15 cellular contexts compared by ENCODE assay signal in genomic region chrX:67692246-67692645, GRCh38.
A peak's percentile ranks its signal among the peaks of the same experiment; 100 is the strongest.
DNase-seq lines count a peak whose midpoint lies in the region; ATAC-seq and TF ChIP-seq lines count a peak whose summit lies in the region.
"Had no signal": no experiment of that assay in that cellular context is flagged by ENCODE, and none has a peak within 500 bp of the region (broad histone marks: within the 10 kb centered on the region; RNA-seq: fewer than 3 reads in every experiment).

No MANE protein-coding gene starts in this region.

- peaks cover 2% of the 10 kb centered on the region; the same call in 1 of the 3 replicates for H3K9me3 Mint-ChIP-seq in GM23338

- no peaks in the 10 kb centered on the region for H3K9me3 ChIP-seq in AG04450 (ENCODE audit: control insufficient read depth, insufficient read depth, low read length)
- H3K9me3 ChIP-seq: colonic mucosa had no signal

- no peaks in the 10 kb centered on the region for H3K27me3 ChIP-seq in AG04450 (ENCODE audit: control insufficient read depth, insufficient read depth, low read length)
- no peaks in the 10 kb centered on the region for H3K27me3 ChIP-seq in KMS-11 (ENCODE audit: insufficient read depth, low read depth)
- peaks cover 0 to 83% (median 20%) of the 10 kb centered on the region in 45 donors for H3K27me3 ChIP-seq in dorsolateral prefrontal cortex
- H3K27me3 ChIP-seq in GM23338 (ENCODE audit: insufficient read depth) = no peaks in the 10 kb centered on the region
- H3K27me3 ChIP-seq: colonic mucosa had no signal

- H3K27ac Mint-ChIP-seq in GM23338 = no peak overlapping the region
- H3K27ac Mint-ChIP-seq: activated naive CD8-positive, alpha-beta T cell had no signal

- DNase-seq in AG04450 (ENCODE audit: low read depth, low spot score) (peak; percentile 7), fibroblast of mammary gland (ENCODE audit: low read depth) (peak; percentile 60), dorsolateral prefrontal cortex (no peak), ecto neural progenitor cell (ENCODE audit: low spot score) (no peak), GM23338 (ENCODE audit: low spot score) (no peak)
- no peak for DNase-seq in stimulated activated CD4-positive, alpha-beta T cell treated with anti-CD3 and anti-CD28 coated beads, Interleukin-4, amount 100 ng/mL, for 24 hours
- DNase-seq: colonic mucosa; foreskin melanocyte; NCI-H2171; posterior cingulate gyrus; stimulated activated CD4-positive, alpha-beta T cell treated with anti-CD3 and anti-CD28 coated beads, Interleukin-1b, Interleukin-23, amount 100 ng/mL, for 48 hours had no signal

- peak overlapping the region; percentile 41; the same call in 1 of the 2 replicates for H3K9ac ChIP-seq in KMS-11

- POLR2A ChIA-PET in AG04450 (lab: Yijun Ruan, JAX) = no interaction called here

- H3K36me3 Mint-ChIP-seq in GM23338 (ENCODE audit: low read depth) = peaks cover 14% of the 10 kb centered on the region; the same call in 2 of the 3 replicates
- H3K36me3 Mint-ChIP-seq: activated naive CD8-positive, alpha-beta T cell had no signal

- CTCF ChIA-PET in AG04450 (lab: Charles Lee) = no interaction called here

- peaks cover 5% of the 10 kb centered on the region; the same call in 1 of the 3 replicates for H3K4me1 Mint-ChIP-seq in GM23338

- ATAC-seq in GM18907 (IDR thresholded peaks at IDR 0.05; ENCODE audit: unreplicated experiment) (peak; percentile 77), GM23338 (no peak)

- H3K79me2 ChIP-seq in KMS-11 (ENCODE audit: insufficient read depth, low read depth) (no peaks in the 10 kb centered on the region), GM23338 (replicated peaks; ENCODE audit: insufficient read depth) (no peaks in the 10 kb centered on the region)

- peak overlapping the region; percentile 65 for H3K27ac ChIP-seq in AG04450 (ENCODE audit: low read depth, low read length)
- peak overlapping the region; percentile 90 for H3K27ac ChIP-seq in KMS-11
- H3K27ac ChIP-seq in dorsolateral prefrontal cortex = no peak overlapping the region
- no peak overlapping the region for H3K27ac ChIP-seq in GM23338 (ENCODE audit: low read depth)
- H3K27ac ChIP-seq: C4-2B, colonic mucosa had no signal

- no peak overlapping the region for H3K4me3 Mint-ChIP-seq in GM23338
- H3K4me3 Mint-ChIP-seq: activated naive CD8-positive, alpha-beta T cell had no signal

- TF ChIP-seq CTCF in AG04450 (IDR thresholded peaks at IDR 0.05; ENCODE audit: low read depth, low read length) (no peak), KMS-11 (conservative IDR thresholded peaks at IDR 0.05; ENCODE audit: low read depth, low read length) (no peak), fibroblast of mammary gland (conservative IDR thresholded peaks at IDR 0.05; ENCODE audit: control insufficient read depth, insufficient read depth, low read depth, low read length) (no peak), dorsolateral prefrontal cortex (IDR thresholded peaks at IDR 0.05 in 54 of 56, conservative IDR thresholded peaks at IDR 0.05 in 2 of 56; ENCODE audit: low read depth in 1 of 56, partially characterized antibody in 56 of 56) (no peak), GM23338 (conservative IDR thresholded peaks at IDR 0.05; ENCODE audit: low read depth in 2 of 2) (no peak)

- H3K4me1 ChIP-seq in KMS-11 (ENCODE audit: low read depth, poor library complexity, severe bottlenecking) = peaks cover 81% of the 10 kb centered on the region
- H3K4me1 ChIP-seq in GM23338 (ENCODE audit: insufficient read depth) = no peaks in the 10 kb centered on the region
- H3K4me1 ChIP-seq: colonic mucosa had no signal

- no peaks in the 10 kb centered on the region for H3F3A ChIP-seq in GM23338 (replicated peaks; ENCODE audit: low read depth)

- intact Hi-C loops in dorsolateral prefrontal cortex (cut with DNase I) = no loop called here

- H3K4me2 ChIP-seq in KMS-11 (peak overlapping the region; percentile 60), GM23338 (no peak overlapping the region)

- H3K27me3 Mint-ChIP-seq in GM23338 (ENCODE audit: insufficient read depth, low read depth, poor library complexity) = peaks cover 1% of the 10 kb centered on the region
- H3K27me3 Mint-ChIP-seq: activated naive CD8-positive, alpha-beta T cell had no signal

- peak overlapping the region; percentile 71 for H2AFZ ChIP-seq in KMS-11 (ENCODE audit: low read depth)
- no peak overlapping the region for H2AFZ ChIP-seq in GM23338

- H3K36me3 ChIP-seq in KMS-11 (ENCODE audit: insufficient read depth) (no peaks in the 10 kb centered on the region), GM23338 (ENCODE audit: insufficient read depth) (no peaks in the 10 kb centered on the region)
- H3K36me3 ChIP-seq: colonic mucosa had no signal

- H3K9me2 ChIP-seq in GM23338 (ENCODE audit: insufficient read depth) = no peaks in the 10 kb centered on the region

- H4K20me1 ChIP-seq in KMS-11 (ENCODE audit: insufficient read depth) (no peaks in the 10 kb centered on the region), GM23338 (replicated peaks; ENCODE audit: insufficient read depth) (no peaks in the 10 kb centered on the region)

- H3K4me3 ChIP-seq in AG04450 (ENCODE audit: low read depth, low read length) (no peak overlapping the region), KMS-11 (IDR thresholded peaks at IDR 0.05; ENCODE audit: insufficient read depth, low read depth, low read length) (no peak overlapping the region), fibroblast of mammary gland (ENCODE audit: control insufficient read depth, low read depth, low read length) (no peak overlapping the region), dorsolateral prefrontal cortex (no peak overlapping the region), GM23338 (no peak overlapping the region)
- H3K4me3 ChIP-seq: colonic mucosa had no signal

TF ChIP-seq in GM23338, 12 proteins besides CTCF, POLR2A, EP300 and RAD21 (continues in another document):
- TF ChIP-seq STAT1 (IDR thresholded peaks at IDR 0.05; ENCODE audit: unreplicated experiment) = no peak
- no peak for TF ChIP-seq ETS1 (IDR thresholded peaks at IDR 0.05)
- TF ChIP-seq ZNF462 (CRISPR knock-in tag; IDR thresholded peaks at IDR 0.05) = no peak

Comparison
In these comparisons a context has a peak if more than half of its experiments do, and no peak if none do; other contexts are left out.
1. DNase-seq: peak in AG04450 (single experiment) and fibroblast of mammary gland (single experiment); none in dorsolateral prefrontal cortex (0 of 10), ecto neural progenitor cell (single experiment), GM23338 (single experiment) and stimulated activated CD4-positive, alpha-beta T cell treated with anti-CD3 and anti-CD28 coated beads, Interleukin-4, amount 100 ng/mL, for 24 hours (single experiment).
2. H3K27ac ChIP-seq: peak in AG04450 (single experiment) and KMS-11 (single experiment); none in dorsolateral prefrontal cortex (0 of 59) and GM23338 (single experiment).